In the genomic region with DNA sequence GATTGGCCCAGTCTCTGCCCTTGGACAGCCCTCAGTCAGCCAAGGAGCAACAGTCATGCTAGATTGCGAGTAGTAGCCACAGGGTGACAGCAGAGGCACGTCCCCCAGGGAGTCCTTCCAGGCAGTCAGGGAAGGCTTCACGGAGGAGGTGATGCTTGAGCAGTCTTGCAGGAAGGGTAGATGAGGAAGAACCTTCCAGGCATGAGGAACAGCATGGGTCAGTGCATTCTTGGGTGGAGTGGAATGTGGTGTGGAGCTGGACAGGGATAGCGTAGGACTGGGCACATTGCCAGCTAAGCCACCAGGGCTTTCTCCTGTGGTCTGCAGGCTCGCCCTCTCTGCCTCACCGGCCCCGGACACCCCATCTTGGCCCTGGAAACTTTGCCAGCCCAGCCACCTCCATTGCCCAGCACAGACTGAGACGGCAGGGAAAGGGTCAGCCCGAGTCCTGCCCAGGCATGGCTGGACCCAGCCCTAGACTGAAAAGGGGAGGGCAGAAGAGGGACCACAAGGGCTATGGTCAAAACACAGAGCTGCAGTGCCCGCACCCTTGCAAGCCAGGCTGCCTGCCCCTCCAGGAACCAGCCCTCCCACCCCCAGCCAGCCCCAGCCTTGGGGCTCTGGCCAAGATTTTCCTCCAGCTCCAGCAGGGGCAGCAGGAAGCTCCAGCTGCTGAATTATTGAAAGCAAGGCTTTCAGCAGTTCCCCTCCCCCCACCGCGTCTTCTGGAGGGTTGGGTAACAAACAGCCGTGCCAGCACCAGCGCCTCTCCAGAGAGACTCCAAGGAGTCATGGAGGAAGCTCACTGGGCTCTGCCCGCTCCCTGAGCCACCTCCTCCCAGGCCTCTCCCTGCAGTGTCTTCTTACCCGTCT, we compare ENCODE assay signal across 1 cellular context.
TF ChIP-seq lines count a peak whose summit lies in the region.

No MANE protein-coding gene starts in this region.

TF ChIP-seq in H1, 55 proteins besides CTCF, POLR2A, EP300 and RAD21 (continued from another document):
- TF ChIP-seq BACH1 (IDR thresholded peaks at IDR 0.05; ENCODE audit: low read length) (no peak), TCF12 (IDR thresholded peaks at IDR 0.05; ENCODE audit: low read depth, low read length) (0 out of 2 replicates have a peak, but pooled peaks have one; percentile 11), CHD2 (IDR thresholded peaks at IDR 0.05; ENCODE audit: low read length) (no peak)
